ENCODE assay signal across 8 cellular contexts in genomic region chr10:51074238-51075028, GRCh38. TPM values are rescaled to one million over a fixed set of nuclear protein-coding genes. Genes with fewer than 3 reads are reported as not detected.
DNase-seq lines count a peak whose midpoint lies in the region; ATAC-seq and TF ChIP-seq lines count a peak whose summit lies in the region.

Gene PRKG1, plus strand, starts transcription at chr10:51074487.

- H3K9ac ChIP-seq in iPS-15b (ENCODE audit: low read depth, low read length) (peak within 1 kb of the TSS; percentile 57), rectal smooth muscle tissue (ENCODE audit: low read length) (peak within 1 kb of the TSS; percentile 60)

- DNase-seq in activated naive CD4-positive, alpha-beta T cell treated with Interleukin-2 at 50 U/mL for 16 hours, result no peak
- DNase-seq in NCI-H69 (lab: John Stamatoyannopoulos, UW), result peak; percentile 42
- peak; percentile 66 to 74 for DNase-seq in breast epithelium (ENCODE audit: low spot score in 2 of 2)
- DNase-seq in HUDEP-2 (lab: John Stamatoyannopoulos, UW; ENCODE audit: unreplicated experiment in 76 of 76), result no peak

- no peak for TF ChIP-seq CTCF in breast epithelium (IDR thresholded peaks at IDR 0.05)

- no peaks in the 10 kb centered on the region for H3K36me3 Mint-ChIP-seq in activated naive CD4-positive, alpha-beta T cell treated with anti-CD3 and anti-CD28 coated beads, Interleukin-2, amount 50 U/mL, for 24 hours

- H3K27ac ChIP-seq in breast epithelium (peak within 1 kb of the TSS; percentile 90), rectal smooth muscle tissue (ENCODE audit: low read depth, low read length) (peak within 1 kb of the TSS; percentile 92)

- intact Hi-C loops in breast epithelium (cut with DNase I; ENCODE audit: low total_unique reads), result no loop called here

- no peaks in the 10 kb centered on the region for H3K9me3 ChIP-seq in breast epithelium
- H3K9me3 ChIP-seq in iPS-15b (ENCODE audit: control insufficient read depth, insufficient read depth, low read length), result no peaks in the 10 kb centered on the region

- peak within 1 kb of the TSS; percentile 73 for H3K4me3 Mint-ChIP-seq in activated naive CD4-positive, alpha-beta T cell treated with anti-CD3 and anti-CD28 coated beads, Interleukin-2, amount 50 U/mL, for 24 hours

- H3K27me3 Mint-ChIP-seq in activated naive CD4-positive, alpha-beta T cell treated with anti-CD3 and anti-CD28 coated beads, Interleukin-2, amount 50 U/mL, for 24 hours, result peaks cover 26% of the 10 kb centered on the region

- no peaks in the 10 kb centered on the region for H3K4me1 ChIP-seq in breast epithelium
- H3K4me1 ChIP-seq in iPS-15b (ENCODE audit: control insufficient read depth, insufficient read depth, low read length), result peaks cover 3% of the 10 kb centered on the region
- peaks cover 10% of the 10 kb centered on the region for H3K4me1 ChIP-seq in rectal smooth muscle tissue (ENCODE audit: control insufficient read depth, insufficient read depth, low read length)

- no peaks in the 10 kb centered on the region for H3K36me3 ChIP-seq in breast epithelium
- no peaks in the 10 kb centered on the region for H3K36me3 ChIP-seq in iPS-15b (ENCODE audit: control insufficient read depth, insufficient read depth, low read length)
- H3K36me3 ChIP-seq in rectal smooth muscle tissue (ENCODE audit: control insufficient read depth, insufficient read depth, low read length), result no peaks in the 10 kb centered on the region

- no peak within 1 kb of the TSS for H3K27ac Mint-ChIP-seq in activated naive CD4-positive, alpha-beta T cell treated with anti-CD3 and anti-CD28 coated beads, Interleukin-2, amount 50 U/mL, for 24 hours

- no peaks in the 10 kb centered on the region for H3K9me3 Mint-ChIP-seq in activated naive CD4-positive, alpha-beta T cell treated with anti-CD3 and anti-CD28 coated beads, Interleukin-2, amount 50 U/mL, for 24 hours

- H3K4me1 Mint-ChIP-seq in activated naive CD4-positive, alpha-beta T cell treated with anti-CD3 and anti-CD28 coated beads, Interleukin-2, amount 50 U/mL, for 24 hours, result peaks cover 7% of the 10 kb centered on the region

- no peaks in the 10 kb centered on the region for H3K27me3 ChIP-seq in breast epithelium
- H3K27me3 ChIP-seq in iPS-15b (ENCODE audit: control insufficient read depth, insufficient read depth, low read length), result peaks cover 24% of the 10 kb centered on the region
- H3K27me3 ChIP-seq in rectal smooth muscle tissue (ENCODE audit: control insufficient read depth, insufficient read depth, low read length), result no peaks in the 10 kb centered on the region

- ATAC-seq in HG03565 (IDR thresholded peaks at IDR 0.05; ENCODE audit: unreplicated experiment), result no peak

- H3K4me3 ChIP-seq in breast epithelium (peak within 1 kb of the TSS; percentile 69 to 77 (median 69)), iPS-15b (ENCODE audit: low read depth, low read length) (peak within 1 kb of the TSS; percentile 90), rectal smooth muscle tissue (ENCODE audit: low read length) (peak within 1 kb of the TSS; percentile 91)

- no peak for TF ChIP-seq POLR2A in breast epithelium (IDR thresholded peaks at IDR 0.05)

RNA-seq across cellular contexts. Expression of gene PRKG1, which starts in this region (rescaled TPM):
- 10 to 100 TPM; 10.9 to 36.9 (median 19.7) TPM for total RNA-seq in breast epithelium

Comparison
In these comparisons a context has a peak if more than half of its experiments do, and no peak if none do; other contexts are left out.
1. DNase-seq: peak in NCI-H69 (single experiment) and breast epithelium (2 of 2); none in activated naive CD4-positive, alpha-beta T cell treated with Interleukin-2 at 50 U/mL for 16 hours (single experiment) and HUDEP-2 (0 of 76).
2. Peak in every context shown above with its lines, with median percentiles within 50 percentile points of each other: H3K4me3 ChIP-seq.